1 cellular context compared by ENCODE assay signal in the genomic region with DNA sequence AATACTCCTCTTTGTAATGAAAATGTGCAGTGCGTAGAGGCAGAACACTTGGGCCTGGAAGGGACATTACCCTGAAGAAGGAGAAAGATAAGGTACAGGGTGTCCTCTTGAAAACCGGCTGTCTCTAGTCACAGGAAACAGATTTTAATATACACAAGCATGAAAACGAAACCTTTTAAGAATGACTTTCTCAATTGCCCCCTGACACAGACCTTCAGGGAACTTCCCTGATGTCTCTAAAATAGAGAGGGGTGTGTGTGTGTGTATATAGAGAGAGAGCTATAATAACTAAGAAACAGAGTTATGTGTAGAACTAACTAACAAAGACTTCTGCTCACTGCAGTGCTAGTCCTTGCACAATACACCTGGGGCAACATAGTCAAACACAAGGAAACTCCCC.
TF ChIP-seq lines count a peak whose summit lies in the region.

No MANE protein-coding gene starts in this region.

TF ChIP-seq in GM12878, 131 proteins besides CTCF, POLR2A, EP300 and RAD21:
- no peak for TF ChIP-seq YBX1 (IDR thresholded peaks at IDR 0.05)
- TF ChIP-seq, protein P1, sequence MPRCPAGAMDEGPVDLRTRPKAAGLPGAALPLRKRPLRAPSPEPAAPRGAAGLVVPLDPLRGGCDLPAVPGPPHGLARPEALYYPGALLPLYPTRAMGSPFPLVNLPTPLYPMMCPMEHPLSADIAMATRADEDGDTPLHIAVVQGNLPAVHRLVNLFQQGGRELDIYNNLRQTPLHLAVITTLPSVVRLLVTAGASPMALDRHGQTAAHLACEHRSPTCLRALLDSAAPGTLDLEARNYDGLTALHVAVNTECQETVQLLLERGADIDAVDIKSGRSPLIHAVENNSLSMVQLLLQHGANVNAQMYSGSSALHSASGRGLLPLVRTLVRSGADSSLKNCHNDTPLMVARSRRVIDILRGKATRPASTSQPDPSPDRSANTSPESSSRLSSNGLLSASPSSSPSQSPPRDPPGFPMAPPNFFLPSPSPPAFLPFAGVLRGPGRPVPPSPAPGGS (IDR thresholded peaks at IDR 0.05; ENCODE audit: borderline replicate concordance, insufficient read depth, low read depth, low read length, poor library complexity, severe bottlenecking): peak; percentile 51
- TF ChIP-seq, protein P2, sequence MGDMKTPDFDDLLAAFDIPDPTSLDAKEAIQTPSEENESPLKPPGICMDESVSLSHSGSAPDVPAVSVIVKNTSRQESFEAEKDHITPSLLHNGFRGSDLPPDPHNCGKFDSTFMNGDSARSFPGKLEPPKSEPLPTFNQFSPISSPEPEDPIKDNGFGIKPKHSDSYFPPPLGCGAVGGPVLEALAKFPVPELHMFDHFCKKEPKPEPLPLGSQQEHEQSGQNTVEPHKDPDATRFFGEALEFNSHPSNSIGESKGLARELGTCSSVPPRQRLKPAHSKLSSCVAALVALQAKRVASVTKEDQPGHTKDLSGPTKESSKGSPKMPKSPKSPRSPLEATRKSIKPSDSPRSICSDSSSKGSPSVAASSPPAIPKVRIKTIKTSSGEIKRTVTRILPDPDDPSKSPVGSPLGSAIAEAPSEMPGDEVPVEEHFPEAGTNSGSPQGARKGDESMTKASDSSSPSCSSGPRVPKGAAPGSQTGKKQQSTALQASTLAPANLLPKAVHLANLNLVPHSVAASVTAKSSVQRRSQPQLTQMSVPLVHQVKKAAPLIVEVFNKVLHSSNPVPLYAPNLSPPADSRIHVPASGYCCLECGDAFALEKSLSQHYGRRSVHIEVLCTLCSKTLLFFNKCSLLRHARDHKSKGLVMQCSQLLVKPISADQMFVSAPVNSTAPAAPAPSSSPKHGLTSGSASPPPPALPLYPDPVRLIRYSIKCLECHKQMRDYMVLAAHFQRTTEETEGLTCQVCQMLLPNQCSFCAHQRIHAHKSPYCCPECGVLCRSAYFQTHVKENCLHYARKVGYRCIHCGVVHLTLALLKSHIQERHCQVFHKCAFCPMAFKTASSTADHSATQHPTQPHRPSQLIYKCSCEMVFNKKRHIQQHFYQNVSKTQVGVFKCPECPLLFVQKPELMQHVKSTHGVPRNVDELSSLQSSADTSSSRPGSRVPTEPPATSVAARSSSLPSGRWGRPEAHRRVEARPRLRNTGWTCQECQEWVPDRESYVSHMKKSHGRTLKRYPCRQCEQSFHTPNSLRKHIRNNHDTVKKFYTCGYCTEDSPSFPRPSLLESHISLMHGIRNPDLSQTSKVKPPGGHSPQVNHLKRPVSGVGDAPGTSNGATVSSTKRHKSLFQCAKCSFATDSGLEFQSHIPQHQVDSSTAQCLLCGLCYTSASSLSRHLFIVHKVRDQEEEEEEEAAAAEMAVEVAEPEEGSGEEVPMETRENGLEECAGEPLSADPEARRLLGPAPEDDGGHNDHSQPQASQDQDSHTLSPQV (IDR thresholded peaks at IDR 0.05): no peak
- TF ChIP-seq NFIC (IDR thresholded peaks at IDR 0.05; ENCODE audit: low read depth, low read length): no peak
- TF ChIP-seq JUNB (IDR thresholded peaks at IDR 0.05): no peak
- TF ChIP-seq HDAC6 (IDR thresholded peaks at IDR 0.05; ENCODE audit: unreplicated experiment): no peak
- TF ChIP-seq, protein P3, sequence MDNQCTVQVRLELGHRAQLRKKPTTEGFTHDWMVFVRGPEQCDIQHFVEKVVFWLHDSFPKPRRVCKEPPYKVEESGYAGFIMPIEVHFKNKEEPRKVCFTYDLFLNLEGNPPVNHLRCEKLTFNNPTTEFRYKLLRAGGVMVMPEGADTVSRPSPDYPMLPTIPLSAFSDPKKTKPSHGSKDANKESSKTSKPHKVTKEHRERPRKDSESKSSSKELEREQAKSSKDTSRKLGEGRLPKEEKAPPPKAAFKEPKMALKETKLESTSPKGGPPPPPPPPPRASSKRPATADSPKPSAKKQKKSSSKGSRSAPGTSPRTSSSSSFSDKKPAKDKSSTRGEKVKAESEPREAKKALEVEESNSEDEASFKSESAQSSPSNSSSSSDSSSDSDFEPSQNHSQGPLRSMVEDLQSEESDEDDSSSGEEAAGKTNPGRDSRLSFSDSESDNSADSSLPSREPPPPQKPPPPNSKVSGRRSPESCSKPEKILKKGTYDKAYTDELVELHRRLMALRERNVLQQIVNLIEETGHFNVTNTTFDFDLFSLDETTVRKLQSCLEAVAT (IDR thresholded peaks at IDR 0.05): no peak
